Comparison of ENCODE assay signal across 1 cellular context in genomic region chr16:11972128-11972527, GRCh38.
A peak's percentile ranks its signal among the peaks of the same experiment; 100 is the strongest.
TF ChIP-seq lines count a peak whose summit lies in the region.

No MANE protein-coding gene starts in this region.

TF ChIP-seq in HepG2, 621 proteins besides CTCF, POLR2A, EP300 and RAD21 (continued from another document):
- TF ChIP-seq KDM5B (CRISPR knock-in tag; IDR thresholded peaks at IDR 0.05; ENCODE audit: borderline replicate concordance) = 0 out of 2 replicates have a peak, but pooled peaks have one; percentile 18
- TF ChIP-seq EZH2 (conservative IDR thresholded peaks at IDR 0.05; ENCODE audit: low read depth, low read length) = no peak
- TF ChIP-seq ZNF225 (CRISPR knock-in tag; IDR thresholded peaks at IDR 0.05) = no peak
- TF ChIP-seq, protein P1, sequence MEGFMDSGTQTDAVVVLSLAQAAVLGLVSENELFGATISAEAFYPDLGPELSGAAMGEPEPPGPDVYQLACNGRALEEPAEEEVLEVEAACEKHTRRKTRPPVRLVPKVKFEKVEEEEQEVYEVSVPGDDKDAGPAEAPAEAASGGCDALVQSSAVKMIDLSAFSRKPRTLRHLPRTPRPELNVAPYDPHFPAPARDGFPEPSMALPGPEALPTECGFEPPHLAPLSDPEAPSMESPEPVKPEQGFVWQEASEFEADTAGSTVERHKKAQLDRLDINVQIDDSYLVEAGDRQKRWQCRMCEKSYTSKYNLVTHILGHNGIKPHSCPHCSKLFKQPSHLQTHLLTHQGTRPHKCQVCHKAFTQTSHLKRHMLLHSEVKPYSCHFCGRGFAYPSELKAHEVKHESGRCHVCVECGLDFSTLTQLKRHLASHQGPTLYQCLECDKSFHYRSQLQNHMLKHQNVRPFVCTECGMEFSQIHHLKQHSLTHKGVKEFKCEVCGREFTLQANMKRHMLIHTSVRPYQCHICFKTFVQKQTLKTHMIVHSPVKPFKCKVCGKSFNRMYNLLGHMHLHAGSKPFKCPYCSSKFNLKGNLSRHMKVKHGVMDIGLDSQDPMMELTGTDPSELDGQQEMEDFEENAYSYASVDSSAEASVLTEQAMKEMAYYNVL (CRISPR knock-in tag; IDR thresholded peaks at IDR 0.05; ENCODE audit: borderline replicate concordance) = no peak
- no peak for TF ChIP-seq ZNF746 (CRISPR knock-in tag; IDR thresholded peaks at IDR 0.05)
- no peak for TF ChIP-seq ZNF674 (CRISPR knock-in tag; IDR thresholded peaks at IDR 0.05; ENCODE audit: low read depth)
- TF ChIP-seq MIXL1 (CRISPR knock-in tag; IDR thresholded peaks at IDR 0.05) = no peak
- TF ChIP-seq, protein P2, sequence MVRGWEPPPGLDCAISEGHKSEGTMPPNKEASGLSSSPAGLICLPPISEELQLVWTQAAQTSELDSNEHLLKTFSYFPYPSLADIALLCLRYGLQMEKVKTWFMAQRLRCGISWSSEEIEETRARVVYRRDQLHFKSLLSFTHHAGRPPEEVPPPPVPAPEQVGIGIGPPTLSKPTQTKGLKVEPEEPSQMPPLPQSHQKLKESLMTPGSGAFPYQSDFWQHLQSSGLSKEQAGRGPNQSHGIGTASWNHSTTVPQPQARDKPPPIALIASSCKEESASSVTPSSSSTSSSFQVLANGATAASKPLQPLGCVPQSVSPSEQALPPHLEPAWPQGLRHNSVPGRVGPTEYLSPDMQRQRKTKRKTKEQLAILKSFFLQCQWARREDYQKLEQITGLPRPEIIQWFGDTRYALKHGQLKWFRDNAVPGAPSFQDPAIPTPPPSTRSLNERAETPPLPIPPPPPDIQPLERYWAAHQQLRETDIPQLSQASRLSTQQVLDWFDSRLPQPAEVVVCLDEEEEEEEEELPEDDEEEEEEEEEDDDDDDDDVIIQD (CRISPR knock-in tag; IDR thresholded peaks at IDR 0.05; ENCODE audit: low read depth) = 0 out of 2 replicates have a peak, but pooled peaks have one; percentile 12
- TF ChIP-seq KDM2A (CRISPR knock-in tag; IDR thresholded peaks at IDR 0.05; ENCODE audit: borderline replicate concordance, low read depth) = peak; percentile 59
- TF ChIP-seq ZBTB33 (CRISPR knock-in tag; IDR thresholded peaks at IDR 0.05) = peak; percentile 75; the same call in 1 of the 2 replicates
- 0 out of 2 replicates have a peak, but pooled peaks have one; percentile 33 for TF ChIP-seq KDM4B (CRISPR knock-in tag; IDR thresholded peaks at IDR 0.05)
- TF ChIP-seq ZNF883 (CRISPR knock-in tag; IDR thresholded peaks at IDR 0.05; ENCODE audit: not compliant biosample characterization) = no peak
- TF ChIP-seq ZKSCAN5 (CRISPR knock-in tag; IDR thresholded peaks at IDR 0.05) = no peak
- no peak for TF ChIP-seq SIX1 (CRISPR knock-in tag; IDR thresholded peaks at IDR 0.05; ENCODE audit: borderline replicate concordance)
- TF ChIP-seq HIVEP1 (CRISPR knock-in tag; IDR thresholded peaks at IDR 0.05) = no peak
- TF ChIP-seq, protein P3, sequence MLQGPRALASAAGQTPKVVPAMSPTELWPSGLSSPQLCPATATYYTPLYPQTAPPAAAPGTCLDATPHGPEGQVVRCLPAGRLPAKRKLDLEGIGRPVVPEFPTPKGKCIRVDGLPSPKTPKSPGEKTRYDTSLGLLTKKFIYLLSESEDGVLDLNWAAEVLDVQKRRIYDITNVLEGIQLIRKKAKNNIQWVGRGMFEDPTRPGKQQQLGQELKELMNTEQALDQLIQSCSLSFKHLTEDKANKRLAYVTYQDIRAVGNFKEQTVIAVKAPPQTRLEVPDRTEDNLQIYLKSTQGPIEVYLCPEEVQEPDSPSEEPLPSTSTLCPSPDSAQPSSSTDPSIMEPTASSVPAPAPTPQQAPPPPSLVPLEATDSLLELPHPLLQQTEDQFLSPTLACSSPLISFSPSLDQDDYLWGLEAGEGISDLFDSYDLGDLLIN (CRISPR knock-in tag; IDR thresholded peaks at IDR 0.05; ENCODE audit: borderline replicate concordance) = 0 out of 2 replicates have a peak, but pooled peaks have one; percentile 24
- TF ChIP-seq NR2C2 (CRISPR knock-in tag; IDR thresholded peaks at IDR 0.05; ENCODE audit: borderline replicate concordance) = peak; percentile 33; the same call in 1 of the 2 replicates
- peak; percentile 41; the same call in 1 of the 2 replicates for TF ChIP-seq MEF2D (CRISPR knock-in tag; IDR thresholded peaks at IDR 0.05)
- TF ChIP-seq RELA (CRISPR knock-in tag; IDR thresholded peaks at IDR 0.05) = no peak
- TF ChIP-seq ZBTB4 (CRISPR knock-in tag; IDR thresholded peaks at IDR 0.05; ENCODE audit: borderline replicate concordance) = 0 out of 2 replicates have a peak, but pooled peaks have one; percentile 39
- TF ChIP-seq HOXA5 (CRISPR knock-in tag; IDR thresholded peaks at IDR 0.05) = peak; percentile 62
- peak; percentile 71 for TF ChIP-seq ZNF501 (CRISPR knock-in tag; IDR thresholded peaks at IDR 0.05)
- TF ChIP-seq ZGPAT (CRISPR knock-in tag; IDR thresholded peaks at IDR 0.05) = peak; percentile 42; the same call in 1 of the 2 replicates
- TF ChIP-seq, protein P4, sequence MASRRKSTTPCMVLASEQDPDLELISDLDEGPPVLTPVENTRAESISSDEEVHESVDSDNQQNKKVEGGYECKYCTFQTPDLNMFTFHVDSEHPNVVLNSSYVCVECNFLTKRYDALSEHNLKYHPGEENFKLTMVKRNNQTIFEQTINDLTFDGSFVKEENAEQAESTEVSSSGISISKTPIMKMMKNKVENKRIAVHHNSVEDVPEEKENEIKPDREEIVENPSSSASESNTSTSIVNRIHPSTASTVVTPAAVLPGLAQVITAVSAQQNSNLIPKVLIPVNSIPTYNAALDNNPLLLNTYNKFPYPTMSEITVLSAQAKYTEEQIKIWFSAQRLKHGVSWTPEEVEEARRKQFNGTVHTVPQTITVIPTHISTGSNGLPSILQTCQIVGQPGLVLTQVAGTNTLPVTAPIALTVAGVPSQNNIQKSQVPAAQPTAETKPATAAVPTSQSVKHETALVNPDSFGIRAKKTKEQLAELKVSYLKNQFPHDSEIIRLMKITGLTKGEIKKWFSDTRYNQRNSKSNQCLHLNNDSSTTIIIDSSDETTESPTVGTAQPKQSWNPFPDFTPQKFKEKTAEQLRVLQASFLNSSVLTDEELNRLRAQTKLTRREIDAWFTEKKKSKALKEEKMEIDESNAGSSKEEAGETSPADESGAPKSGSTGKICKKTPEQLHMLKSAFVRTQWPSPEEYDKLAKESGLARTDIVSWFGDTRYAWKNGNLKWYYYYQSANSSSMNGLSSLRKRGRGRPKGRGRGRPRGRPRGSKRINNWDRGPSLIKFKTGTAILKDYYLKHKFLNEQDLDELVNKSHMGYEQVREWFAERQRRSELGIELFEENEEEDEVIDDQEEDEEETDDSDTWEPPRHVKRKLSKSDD (CRISPR knock-in tag; IDR thresholded peaks at IDR 0.05; ENCODE audit: low read depth) = no peak
- TF ChIP-seq SAP130 (CRISPR knock-in tag; IDR thresholded peaks at IDR 0.05; ENCODE audit: low read depth) = peak; percentile 19; the same call in 1 of the 2 replicates
- no peak for TF ChIP-seq ZBTB7A (CRISPR knock-in tag; IDR thresholded peaks at IDR 0.05)
- 0 out of 2 replicates have a peak, but pooled peaks have one; percentile 6 for TF ChIP-seq HNF4A (CRISPR knock-in tag; IDR thresholded peaks at IDR 0.05)
- 0 out of 2 replicates have a peak, but pooled peaks have one; percentile 34 for TF ChIP-seq ZMYM2 (CRISPR knock-in tag; IDR thresholded peaks at IDR 0.05)
- no peak for TF ChIP-seq SP5 (CRISPR knock-in tag; IDR thresholded peaks at IDR 0.05; ENCODE audit: borderline replicate concordance, low read depth)
- TF ChIP-seq, protein P5, sequence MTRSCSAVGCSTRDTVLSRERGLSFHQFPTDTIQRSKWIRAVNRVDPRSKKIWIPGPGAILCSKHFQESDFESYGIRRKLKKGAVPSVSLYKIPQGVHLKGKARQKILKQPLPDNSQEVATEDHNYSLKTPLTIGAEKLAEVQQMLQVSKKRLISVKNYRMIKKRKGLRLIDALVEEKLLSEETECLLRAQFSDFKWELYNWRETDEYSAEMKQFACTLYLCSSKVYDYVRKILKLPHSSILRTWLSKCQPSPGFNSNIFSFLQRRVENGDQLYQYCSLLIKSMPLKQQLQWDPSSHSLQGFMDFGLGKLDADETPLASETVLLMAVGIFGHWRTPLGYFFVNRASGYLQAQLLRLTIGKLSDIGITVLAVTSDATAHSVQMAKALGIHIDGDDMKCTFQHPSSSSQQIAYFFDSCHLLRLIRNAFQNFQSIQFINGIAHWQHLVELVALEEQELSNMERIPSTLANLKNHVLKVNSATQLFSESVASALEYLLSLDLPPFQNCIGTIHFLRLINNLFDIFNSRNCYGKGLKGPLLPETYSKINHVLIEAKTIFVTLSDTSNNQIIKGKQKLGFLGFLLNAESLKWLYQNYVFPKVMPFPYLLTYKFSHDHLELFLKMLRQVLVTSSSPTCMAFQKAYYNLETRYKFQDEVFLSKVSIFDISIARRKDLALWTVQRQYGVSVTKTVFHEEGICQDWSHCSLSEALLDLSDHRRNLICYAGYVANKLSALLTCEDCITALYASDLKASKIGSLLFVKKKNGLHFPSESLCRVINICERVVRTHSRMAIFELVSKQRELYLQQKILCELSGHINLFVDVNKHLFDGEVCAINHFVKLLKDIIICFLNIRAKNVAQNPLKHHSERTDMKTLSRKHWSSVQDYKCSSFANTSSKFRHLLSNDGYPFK (CRISPR knock-in tag; IDR thresholded peaks at IDR 0.05; ENCODE audit: borderline replicate concordance) = peak; percentile 64; the same call in 1 of the 2 replicates
- peak; percentile 39; the same call in 1 of the 2 replicates for TF ChIP-seq SP4 (CRISPR knock-in tag; IDR thresholded peaks at IDR 0.05)
- TF ChIP-seq ADNP (CRISPR knock-in tag; IDR thresholded peaks at IDR 0.05) = peak; percentile 69; the same call in 1 of the 2 replicates
TF ChIP-seq in HepG2: peak in this region for 51.
